In the genomic region with DNA sequence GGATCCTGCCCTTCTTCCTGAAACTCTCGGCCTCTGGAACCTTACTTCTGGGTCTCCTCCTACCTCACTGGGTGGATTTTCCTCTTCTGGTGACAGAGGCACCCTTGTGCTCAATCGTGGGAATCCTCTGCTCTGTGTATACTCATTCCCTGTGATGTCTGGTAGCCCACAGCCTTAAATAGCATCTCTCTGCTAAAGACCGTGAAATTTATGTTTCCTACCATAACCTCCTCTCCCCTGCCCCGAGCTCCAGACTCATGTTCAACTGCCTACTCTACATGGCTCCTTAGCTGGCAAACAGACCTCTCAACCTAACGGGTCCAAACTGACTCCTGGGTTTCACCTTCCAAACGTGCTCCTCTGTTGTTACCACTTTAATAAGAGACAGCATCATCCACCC, we compare ENCODE assay signal across 38 cellular contexts. TPM values are rescaled to one million over a fixed set of nuclear protein-coding genes. Genes with fewer than 3 reads are reported as not detected.
"Had no signal": no experiment of that assay in that cellular context is flagged by ENCODE, and none has a peak within 500 bp of the region (broad histone marks: within the 10 kb centered on the region; RNA-seq: fewer than 3 reads in every experiment).

No MANE protein-coding gene starts in this region.

- H3K36me3 ChIP-seq: ascending aorta, breast epithelium, cardiac muscle cell, esophagus squamous epithelium, gastroesophageal sphincter, heart right ventricle had no signal

- H3K27ac ChIP-seq: ascending aorta, breast epithelium, cardiac muscle cell, coronary artery, epithelial cell of prostate, esophagus squamous epithelium, gastroesophageal sphincter, heart right ventricle had no signal

- H3K9me3 ChIP-seq: ascending aorta, breast epithelium, esophagus squamous epithelium, gastroesophageal sphincter, heart right ventricle had no signal

- DNase-seq: activated CD4-positive, alpha-beta memory T cell treated with anti-CD3 and anti-CD28 coated beads for 36 hours; activated CD4-positive, alpha-beta T cell treated with anti-CD3 and anti-CD28 coated beads for 36 hours; activated CD4-positive, alpha-beta T cell treated with anti-CD3 and anti-CD28 coated beads, Interleukin-2, amount 10 ng/mL, durations not matched to agents 24 days and 14 days; activated CD4-positive, CD25-positive, alpha-beta regulatory T cell; activated CD4-positive, CD25-positive, alpha-beta regulatory T cell treated with anti-CD3 and anti-CD28 coated beads, Interleukin-2, amount 50 U/mL, for 72 hours; activated CD8-positive, alpha-beta memory T cell treated with anti-CD3 and anti-CD28 coated beads, Interleukin-2, amount 10 ng/mL, durations not matched to agents 7 days and 5 days; activated CD8-positive, alpha-beta memory T cell treated with anti-CD3 and anti-CD28 coated beads, Interleukin-2, amount 50 U/mL, for 4 hours; activated CD8-positive, alpha-beta T cell treated with anti-CD3 and anti-CD28 coated beads, Interleukin-2, amount 10 ng/mL, durations not matched to agents 7 days and 5 days; activated gamma-delta T cell; activated naive CD4-positive, alpha-beta T cell; activated naive CD4-positive, alpha-beta T cell treated with anti-CD3 and anti-CD28 coated beads, Interleukin-2, amount 10 ng/mL, durations not matched to agents 7 days and 5 days; activated naive CD8-positive, alpha-beta T cell treated with anti-CD3 and anti-CD28 coated beads, Interleukin-2, amount 10 ng/mL, durations not matched to agents 7 days and 5 days; activated T-cell treated with anti-CD3 and anti-CD28 coated beads, Interleukin-2, amount 50 U/mL, for 1 hour; activated T-cell treated with anti-CD3 and anti-CD28 coated beads, Interleukin-2, amount 50 U/mL, for 48 hours; dermis blood vessel endothelial cell; effector CD4-positive, alpha-beta T cell; effector memory CD8-positive, alpha-beta T cell; esophagus squamous epithelium; foreskin melanocyte; heart right ventricle; T-helper 1 cell; T-helper 2 cell had no signal

- H3K9me3 Mint-ChIP-seq: activated CD4-positive, alpha-beta memory T cell treated with anti-CD3 and anti-CD28 coated beads for 36 hours; activated CD4-positive, alpha-beta T cell treated with anti-CD3 and anti-CD28 coated beads, Interleukin-2, amount 10 ng/mL, durations not matched to agents 24 days and 14 days; activated naive CD4-positive, alpha-beta T cell treated with anti-CD3 and anti-CD28 coated beads, Interleukin-2, amount 50 U/mL, for 72 hours; activated naive CD8-positive, alpha-beta T cell treated with anti-CD3 and anti-CD28 coated beads, Interleukin-2, amount 10 ng/mL, durations not matched to agents 7 days and 5 days; activated T-helper 1 cell treated with anti-CD3 and anti-CD28 coated beads, Interleukin-12 subunit alpha, Interleukin-12 subunit beta, Interleukin-2, Interleukin-4 antibody, amounts not matched to agents 30 ng/mL and 10 ng/mL and 1 ng/mL, durations not matched to agents 14 hours and 24 hours and 36 hours; activated T-helper 2 cell treated with anti-CD3 and anti-CD28 coated beads, Interferon-gamma antibody, Interleukin-2, Interleukin-4, amounts not matched to agents 10 μg/mL and 5 μg/mL and 100 μg/mL, durations not matched to agents 14 hours and 24 hours and 36 hours; central memory CD8-positive, alpha-beta T cell; effector memory CD8-positive, alpha-beta T cell had no signal

- H3K36me3 Mint-ChIP-seq: activated CD4-positive, alpha-beta memory T cell treated with anti-CD3 and anti-CD28 coated beads for 36 hours; activated CD8-positive, alpha-beta memory T cell treated with anti-CD3 and anti-CD28 coated beads, Interleukin-2, amount 10 ng/mL, durations not matched to agents 7 days and 5 days; activated naive CD4-positive, alpha-beta T cell treated with anti-CD3 and anti-CD28 coated beads, Interleukin-2, amount 10 ng/mL, durations not matched to agents 7 days and 5 days; activated naive CD8-positive, alpha-beta T cell treated with anti-CD3 and anti-CD28 coated beads, Interleukin-2, amount 10 ng/mL, durations not matched to agents 7 days and 5 days; brain had no signal

- H3K4me3 ChIP-seq: ascending aorta, breast epithelium, cardiac muscle cell, coronary artery, esophagus squamous epithelium, gastroesophageal sphincter, heart right ventricle had no signal

- ATAC-seq: activated CD4-positive, alpha-beta T cell treated with anti-CD3 and anti-CD28 coated beads for 36 hours; activated CD8-positive, alpha-beta memory T cell treated with anti-CD3 and anti-CD28 coated beads, Interleukin-2, amount 10 ng/mL, durations not matched to agents 7 days and 5 days; activated CD8-positive, alpha-beta T cell treated with anti-CD3 and anti-CD28 coated beads, Interleukin-2, amount 10 ng/mL, durations not matched to agents 7 days and 5 days; activated naive CD4-positive, alpha-beta T cell treated with anti-CD3 and anti-CD28 coated beads, Interleukin-2, amount 50 U/mL, for 72 hours; effector memory CD8-positive, alpha-beta T cell; gastroesophageal sphincter; heart right ventricle had no signal

- H3K4me3 Mint-ChIP-seq: activated CD4-positive, alpha-beta memory T cell treated with anti-CD3 and anti-CD28 coated beads for 36 hours; activated CD4-positive, alpha-beta T cell treated with anti-CD3 and anti-CD28 coated beads for 36 hours; activated CD4-positive, alpha-beta T cell treated with anti-CD3 and anti-CD28 coated beads, Interleukin-2, amount 10 ng/mL, durations not matched to agents 24 days and 14 days; activated CD8-positive, alpha-beta memory T cell treated with anti-CD3 and anti-CD28 coated beads, Interleukin-2, amount 10 ng/mL, durations not matched to agents 7 days and 5 days; activated CD8-positive, alpha-beta T cell treated with anti-CD3 and anti-CD28 coated beads, Interleukin-2, amount 10 ng/mL, durations not matched to agents 7 days and 5 days; activated naive CD4-positive, alpha-beta T cell treated with anti-CD3 and anti-CD28 coated beads, Interleukin-2, amount 10 ng/mL, durations not matched to agents 7 days and 5 days; activated naive CD8-positive, alpha-beta T cell treated with anti-CD3 and anti-CD28 coated beads, Interleukin-2, amount 10 ng/mL, durations not matched to agents 7 days and 5 days; activated T-helper 1 cell treated with anti-CD3 and anti-CD28 coated beads, Interleukin-12 subunit alpha, Interleukin-12 subunit beta, Interleukin-2, Interleukin-4 antibody, amounts not matched to agents 30 ng/mL and 10 ng/mL and 1 ng/mL, durations not matched to agents 14 hours and 24 hours and 36 hours; brain; central memory CD8-positive, alpha-beta T cell; effector memory CD8-positive, alpha-beta T cell had no signal

- H3K27ac Mint-ChIP-seq: activated CD4-positive, alpha-beta memory T cell treated with anti-CD3 and anti-CD28 coated beads for 36 hours; activated CD4-positive, alpha-beta T cell treated with anti-CD3 and anti-CD28 coated beads for 36 hours; activated CD4-positive, alpha-beta T cell treated with anti-CD3 and anti-CD28 coated beads, Interleukin-2, amount 10 ng/mL, durations not matched to agents 24 days and 14 days; activated CD8-positive, alpha-beta memory T cell treated with anti-CD3 and anti-CD28 coated beads, Interleukin-2, amount 10 ng/mL, durations not matched to agents 7 days and 5 days; activated CD8-positive, alpha-beta T cell treated with anti-CD3 and anti-CD28 coated beads, Interleukin-2, amount 10 ng/mL, durations not matched to agents 7 days and 5 days; activated naive CD4-positive, alpha-beta T cell treated with anti-CD3 and anti-CD28 coated beads, Interleukin-2, amount 10 ng/mL, durations not matched to agents 7 days and 5 days; activated naive CD4-positive, alpha-beta T cell treated with anti-CD3 and anti-CD28 coated beads, Interleukin-2, amount 50 U/mL, for 72 hours; activated naive CD8-positive, alpha-beta T cell treated with anti-CD3 and anti-CD28 coated beads, Interleukin-2, amount 10 ng/mL, durations not matched to agents 7 days and 5 days; activated T-helper 1 cell treated with anti-CD3 and anti-CD28 coated beads, Interleukin-12 subunit alpha, Interleukin-12 subunit beta, Interleukin-2, Interleukin-4 antibody, amounts not matched to agents 30 ng/mL and 10 ng/mL and 1 ng/mL, durations not matched to agents 14 hours and 24 hours and 36 hours; activated T-helper 2 cell treated with anti-CD3 and anti-CD28 coated beads, Interferon-gamma antibody, Interleukin-2, Interleukin-4, amounts not matched to agents 10 μg/mL and 5 μg/mL and 100 μg/mL, durations not matched to agents 14 hours and 24 hours and 36 hours; brain; effector memory CD8-positive, alpha-beta T cell had no signal

RNA-seq across cellular contexts. Expression of a gene that starts 9.9 kb away (rescaled TPM):
- total RNA-seq: activated CD4-positive, alpha-beta T cell treated with anti-CD3 and anti-CD28 coated beads for 36 hours; activated CD8-positive, alpha-beta memory T cell treated with anti-CD3 and anti-CD28 coated beads for 36 hours; activated CD8-positive, alpha-beta T cell treated with anti-CD3 and anti-CD28 coated beads, Interleukin-2, amount 10 ng/mL, durations not matched to agents 7 days and 5 days; activated T-helper 2 cell treated with anti-CD3 and anti-CD28 coated beads, Interferon-gamma antibody, Interleukin-2, Interleukin-4, amounts not matched to agents 10 μg/mL and 5 μg/mL and 100 μg/mL, durations not matched to agents 14 hours and 24 hours and 36 hours; ascending aorta; cardiac muscle cell; cerebellum; dermis blood vessel endothelial cell; endothelial cell of umbilical vein; fibroblast of lung; fibroblast of villous mesenchyme had no signal

RNA-seq across cellular contexts. Expression of a gene that starts 10.4 kb away (rescaled TPM):
- total RNA-seq: activated CD4-positive, alpha-beta T cell treated with anti-CD3 and anti-CD28 coated beads, Interleukin-2, amount 10 ng/mL, durations not matched to agents 24 days and 14 days; activated CD8-positive, alpha-beta memory T cell treated with anti-CD3 and anti-CD28 coated beads for 36 hours; activated T-helper 1 cell treated with anti-CD3 and anti-CD28 coated beads, Interleukin-12 subunit alpha, Interleukin-12 subunit beta, Interleukin-2, Interleukin-4 antibody, amounts not matched to agents 30 ng/mL and 10 ng/mL and 1 ng/mL, durations not matched to agents 14 hours and 24 hours and 36 hours; ascending aorta; esophagus squamous epithelium; gastroesophageal sphincter had no signal
